In genomic region chr9:121915304-121915625, GRCh38 we compare ENCODE assay signal across 12 cellular contexts.
"Had no signal": no experiment of that assay in that cellular context is flagged by ENCODE, and none has a peak within 500 bp of the region (broad histone marks: within the 10 kb centered on the region; RNA-seq: fewer than 3 reads in every experiment).

No MANE protein-coding gene starts in this region.

- ATAC-seq: effector memory CD8-positive, alpha-beta T cell; psoas muscle; right lobe of liver; stimulated activated naive CD8-positive, alpha-beta T cell treated with anti-CD3 and anti-CD28 coated beads, Interleukin-15, amount 100 ng/mL, for 72 hours had no signal

- H3K4me3 ChIP-seq: ascending aorta, lung, psoas muscle, right lobe of liver, spleen had no signal

- DNase-seq: activated CD4-positive, alpha-beta T cell treated with anti-CD3 and anti-CD28 coated beads, Interleukin-2, amount 50 U/mL, for 4 hours; activated CD4-positive, CD25-positive, alpha-beta regulatory T cell treated with anti-CD3 and anti-CD28 coated beads, Interleukin-2, amount 50 U/mL, for 72 hours; activated naive CD4-positive, alpha-beta T cell treated with anti-CD3 and anti-CD28 coated beads, Interleukin-2, amount 10 ng/mL, durations not matched to agents 7 days and 5 days; effector memory CD8-positive, alpha-beta T cell; immature natural killer cell; psoas muscle; right lobe of liver; spleen; stimulated activated naive CD8-positive, alpha-beta T cell treated with anti-CD3 and anti-CD28 coated beads, Interleukin-15, amount 100 ng/mL, for 72 hours; T-helper 2 cell had no signal
